Comparison of ENCODE assay signal across 10 cellular contexts in genomic region chr2:113370030-113370429, GRCh38.
"Had no signal": no experiment of that assay in that cellular context is flagged by ENCODE, and none has a peak within 500 bp of the region (broad histone marks: within the 10 kb centered on the region; RNA-seq: fewer than 3 reads in every experiment).

No MANE protein-coding gene starts in this region.

- H2AFZ ChIP-seq: hepatocyte had no signal

- H3K36me3 ChIP-seq: neutrophil, ovary, stomach, suprapubic skin, vagina had no signal

- H3K4me3 ChIP-seq: hepatocyte, ovary, smooth muscle cell, stomach, suprapubic skin, vagina had no signal

- H3K27me3 ChIP-seq: foreskin keratinocyte, hepatocyte, neutrophil, ovary, stomach, suprapubic skin, vagina had no signal

- H3K9me3 ChIP-seq: neutrophil, ovary, stomach, suprapubic skin, vagina had no signal

- H3K27ac ChIP-seq: foreskin keratinocyte, hepatocyte, neutrophil, ovary, stomach, suprapubic skin, vagina had no signal

- DNase-seq: activated gamma-delta T cell; effector CD8-positive, alpha-beta T cell had no signal

- H3K4me2 ChIP-seq: hepatocyte, smooth muscle cell had no signal

- H3K4me1 ChIP-seq: suprapubic skin, vagina had no signal

- H3K79me2 ChIP-seq: hepatocyte had no signal
